In genomic region chr22:32665676-32666075, GRCh38 we compare ENCODE assay signal across 16 cellular contexts.
DNase-seq lines count a peak whose midpoint lies in the region; ATAC-seq and TF ChIP-seq lines count a peak whose summit lies in the region.
"Had no signal": no experiment of that assay in that cellular context is flagged by ENCODE, and none has a peak within 500 bp of the region (broad histone marks: within the 10 kb centered on the region; RNA-seq: fewer than 3 reads in every experiment).

No MANE protein-coding gene starts in this region.

- DNase-seq in AG08395 (ENCODE audit: low spot score) (peak; percentile 21), IMR-90 (peak; percentile 55), epithelial cell of esophagus (ENCODE audit: low read depth) (peak; percentile 84), foreskin keratinocyte (peak; percentile 59 to 76), pons (ENCODE audit: low spot score) (no peak), occipital lobe (lab: John Stamatoyannopoulos, UW) (no peak), NCI-H2081 treated with DMSO at 0.1 percent for 48 hours (lab: John Stamatoyannopoulos, UW) (no peak), DMS153 treated with DMSO at 0.1 percent for 48 hours (lab: John Stamatoyannopoulos, UW; ENCODE audit: unreplicated experiment) (no peak)
- DNase-seq: HCEC 1CT; NCI-H1436; NCI-H2081; NCI-H345; NCI-H526 treated with DMSO at 0.1 percent for 48 hours; NK-92 treated with Interleukin-12 subunit alpha and Interleukin-12 subunit beta, amount 100 ng/mL, for 24 hours had no signal

- peak overlapping the region; percentile 62 for H2AFZ ChIP-seq in IMR-90 (replicated peaks; ENCODE audit: low read length, poor library complexity)

- peak overlapping the region; percentile 69 for H3K14ac ChIP-seq in IMR-90 (replicated peaks; ENCODE audit: low read depth, low read length)

- TF ChIP-seq RAD21 in IMR-90 (IDR thresholded peaks at IDR 0.05; ENCODE audit: low read length): no peak

- no peaks in the 10 kb centered on the region for H3K9me3 ChIP-seq in IMR-90 (ENCODE audit: control insufficient read depth, insufficient read depth, low read length)

- 17% methylated on average over 1 of the region's 4 CpGs; no CpG with 5 or more reads in 1 of the 2 experiments for WGBS in IMR-90 (ENCODE audit: extremely low coverage in 2 of 2, insufficient read length in 1 of 2), 2 experiments

- CTCF ChIA-PET in IMR-90 (lab: Yijun Ruan, JAX): interaction anchor here (1.5 kb wide), 2 partner anchors 9 to 131 kb away, joined by 4 to 5 read pairs; no protein-coding TSS in a partner anchor

- no peak for TF ChIP-seq POLR2A in IMR-90 (IDR thresholded peaks at IDR 0.05; ENCODE audit: low read depth, low read length)

- H2BK15ac ChIP-seq in IMR-90 (ENCODE audit: low read depth, low read length): peak overlapping the region; percentile 81; the same call in 2 of the 3 replicates

- TF ChIP-seq CTCF in IMR-90 (conservative IDR thresholded peaks at IDR 0.05; ENCODE audit: low read depth, low read length): no peak
- TF ChIP-seq CTCF in epithelial cell of esophagus (IDR thresholded peaks at IDR 0.05; ENCODE audit: insufficient read depth, low read depth, low read length, missing control alignments): no peak
- TF ChIP-seq CTCF in foreskin keratinocyte (conservative IDR thresholded peaks at IDR 0.05): no peak

- intact Hi-C loops in IMR-90 (cut with micrococcal nuclease): no loop called here

- H3K4ac ChIP-seq in IMR-90 (ENCODE audit: low read depth, low read length): peak overlapping the region; percentile 81

- H3K79me1 ChIP-seq in IMR-90 (ENCODE audit: low read depth in 1 of 2, low read length in 2 of 2): peaks cover 0 to 2% of the 10 kb centered on the region in 2 experiments; a peak in 2 of 4 replicates

- H2BK5ac ChIP-seq in IMR-90 (ENCODE audit: low read depth, low read length, poor library complexity, severe bottlenecking): peak overlapping the region; percentile 71

- no peak overlapping the region for H2AK9ac ChIP-seq in IMR-90 (replicated peaks; ENCODE audit: low read depth, low read length, poor library complexity)

- H2BK120ac ChIP-seq in IMR-90 (ENCODE audit: low read depth, low read length): peak overlapping the region; percentile 82

- peak overlapping the region; percentile 92; the same call in 1 of the 2 replicates for H3K18ac ChIP-seq in IMR-90 (ENCODE audit: low read depth, low read length)

- peak overlapping the region; percentile 45; the same call in 1 of the 2 replicates for H3K56ac ChIP-seq in IMR-90 (ENCODE audit: extremely low read depth, insufficient read depth, low read length)

- H3K27me3 ChIP-seq in IMR-90 (ENCODE audit: control insufficient read depth, insufficient read depth, low read length) (peaks cover 3% of the 10 kb centered on the region), foreskin keratinocyte (no peaks in the 10 kb centered on the region)

- H3K4me3 ChIP-seq in IMR-90 (ENCODE audit: insufficient read depth, low read depth, low read length) (no peak overlapping the region), epithelial cell of esophagus (ENCODE audit: low read length) (no peak overlapping the region)
- H3K4me3 ChIP-seq: GM12878 had no signal

- H3K9me1 ChIP-seq in IMR-90 (ENCODE audit: insufficient read depth, low read length): peaks cover 19% of the 10 kb centered on the region

- peak overlapping the region; percentile 98 for H2AK5ac ChIP-seq in IMR-90 (ENCODE audit: low read depth, low read length)

- H4K8ac ChIP-seq in IMR-90 (ENCODE audit: low read depth in 2 of 2, low read length in 2 of 2): peak overlapping the region; percentile 32 to 78

- H4K91ac ChIP-seq in IMR-90 (ENCODE audit: insufficient read depth, low read depth, low read length): peak overlapping the region; percentile 82

- H3K27ac ChIP-seq in IMR-90 (ENCODE audit: insufficient read depth, low read length) (peak overlapping the region; percentile 50; the same call in 1 of the 2 replicates), foreskin keratinocyte (peak overlapping the region; percentile 16)
- H3K27ac ChIP-seq: C4-2B had no signal

- H3K23ac ChIP-seq in IMR-90 (ENCODE audit: low read depth, low read length): peak overlapping the region; percentile 62; the same call in 1 of the 2 replicates

- ATAC-seq in IMR-90 (ENCODE audit: low read depth) (peak; percentile 59), foreskin keratinocyte (peak; percentile 62)
- ATAC-seq: GM12878 had no signal

- H3K36me3 ChIP-seq in IMR-90 (ENCODE audit: control insufficient read depth, insufficient read depth, low read length): no peaks in the 10 kb centered on the region

- H3K4me1 ChIP-seq in IMR-90 (ENCODE audit: control insufficient read depth, insufficient read depth, low read length): peaks cover 24% of the 10 kb centered on the region
- peaks cover 23% of the 10 kb centered on the region for H3K4me1 ChIP-seq in foreskin keratinocyte

- BruUV-seq in IMR-90 (replicated peaks; lab: Mats Ljungman, UMichigan): no TSS peak

- POLR2A ChIA-PET in IMR-90 (lab: Charles Lee; ENCODE audit: unreplicated experiment): no interaction called here

- no peaks in the 10 kb centered on the region for H4K20me1 ChIP-seq in IMR-90 (ENCODE audit: insufficient read depth, low read length)

- in situ Hi-C loops in IMR-90 (cut with MboI; ENCODE audit: low sequenced_read_pairs): no loop called here

- peak overlapping the region; percentile 52 for H4K5ac ChIP-seq in IMR-90 (ENCODE audit: low read depth, low read length)

- peak overlapping the region; percentile 49; the same call in 1 of the 2 replicates for H3K4me2 ChIP-seq in IMR-90 (ENCODE audit: low read depth, low read length)

- H2BK20ac ChIP-seq in IMR-90 (ENCODE audit: low read depth, low read length): peak overlapping the region; percentile 91

- H3K9ac ChIP-seq in IMR-90 (ENCODE audit: low read depth, low read length): no peak overlapping the region

- dilution Hi-C loops in IMR-90 (cut with HindIII; ENCODE audit: low sequenced_read_pairs, unreplicated experiment): no loop called here

TF ChIP-seq in IMR-90, 13 proteins besides CTCF, POLR2A, EP300 and RAD21:
- TF ChIP-seq, protein P1, sequence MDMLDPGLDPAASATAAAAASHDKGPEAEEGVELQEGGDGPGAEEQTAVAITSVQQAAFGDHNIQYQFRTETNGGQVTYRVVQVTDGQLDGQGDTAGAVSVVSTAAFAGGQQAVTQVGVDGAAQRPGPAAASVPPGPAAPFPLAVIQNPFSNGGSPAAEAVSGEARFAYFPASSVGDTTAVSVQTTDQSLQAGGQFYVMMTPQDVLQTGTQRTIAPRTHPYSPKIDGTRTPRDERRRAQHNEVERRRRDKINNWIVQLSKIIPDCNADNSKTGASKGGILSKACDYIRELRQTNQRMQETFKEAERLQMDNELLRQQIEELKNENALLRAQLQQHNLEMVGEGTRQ (IDR thresholded peaks at IDR 0.05; ENCODE audit: low read depth, low read length): no peak
- TF ChIP-seq FOS (IDR thresholded peaks at IDR 0.05; ENCODE audit: low read depth, low read length) (peak; percentile 33; the same call in 1 of the 2 replicates), CHD1 (IDR thresholded peaks at IDR 0.05; ENCODE audit: low read depth, low read length) (no peak)

Comparison
In these comparisons a context has a peak if more than half of its experiments do, and no peak if none do; other contexts are left out.
1. DNase-seq: peak in AG08395 (single experiment), IMR-90 (single experiment), epithelial cell of esophagus (single experiment) and foreskin keratinocyte (2 of 2); none in pons (single experiment), occipital lobe (single experiment), NCI-H2081 treated with DMSO at 0.1 percent for 48 hours (single experiment) and DMS153 treated with DMSO at 0.1 percent for 48 hours (single experiment).